ENCODE assay signal across 11 cellular contexts in the genomic region with DNA sequence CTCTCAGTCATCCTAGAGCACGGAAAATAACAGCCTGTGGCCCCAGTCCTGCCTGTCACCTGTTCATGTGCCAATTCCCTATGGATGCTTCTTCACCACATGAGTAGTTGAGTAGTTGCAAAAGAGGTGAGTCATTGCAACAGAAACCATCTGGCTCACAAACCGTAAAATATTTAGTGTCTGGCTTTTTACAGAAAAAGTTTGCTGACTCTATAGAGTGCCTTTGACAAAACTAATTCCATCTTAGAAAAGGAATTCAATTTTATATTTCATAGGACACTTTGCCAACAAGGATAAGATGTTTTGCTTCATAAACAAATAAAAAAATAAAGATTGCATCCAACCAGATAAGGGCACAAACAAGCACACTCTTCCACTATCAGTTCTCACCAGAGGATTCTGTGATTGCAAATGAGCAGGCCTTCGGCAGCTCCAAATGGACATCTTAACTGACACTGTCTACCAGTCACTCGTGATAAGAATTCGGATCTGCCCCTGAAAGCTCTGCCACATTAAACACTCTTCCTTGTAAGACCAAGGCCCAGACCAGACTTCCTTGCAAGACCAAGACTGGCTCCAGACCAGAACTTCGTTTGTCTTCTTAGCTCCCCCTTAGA.
A peak's percentile ranks its signal among the peaks of the same experiment; 100 is the strongest.
DNase-seq lines count a peak whose midpoint lies in the region; ATAC-seq and TF ChIP-seq lines count a peak whose summit lies in the region.
"Had no signal": no experiment of that assay in that cellular context is flagged by ENCODE, and none has a peak within 500 bp of the region (broad histone marks: within the 10 kb centered on the region; RNA-seq: fewer than 3 reads in every experiment).

No MANE protein-coding gene starts in this region.

- no peak for ATAC-seq in naive thymus-derived CD4-positive, alpha-beta T cell

- POLR2A ChIA-PET in naive thymus-derived CD4-positive, alpha-beta T cell (lab: Charles Lee) = no interaction called here

- H3K27ac ChIP-seq in naive thymus-derived CD4-positive, alpha-beta T cell (ENCODE audit: low read depth, low read length) = no peak overlapping the region
- H3K27ac ChIP-seq: C4-2B had no signal

- H3K4me1 ChIP-seq in naive thymus-derived CD4-positive, alpha-beta T cell (ENCODE audit: control insufficient read depth in 2 of 2, insufficient read depth in 2 of 2, low read length in 2 of 2) = no peaks in the 10 kb centered on the region

- H3K36me3 Mint-ChIP-seq in activated T-helper 2 cell treated with anti-CD3 and anti-CD28 coated beads, Interferon-gamma antibody, Interleukin-2, Interleukin-4, amounts not matched to agents 10 μg/mL and 5 μg/mL and 100 μg/mL, durations not matched to agents 14 hours and 24 hours and 36 hours (ENCODE audit: low read depth) = no peaks in the 10 kb centered on the region
- no peaks in the 10 kb centered on the region for H3K36me3 Mint-ChIP-seq in naive thymus-derived CD4-positive, alpha-beta T cell

- no peaks in the 10 kb centered on the region for H3K27me3 Mint-ChIP-seq in activated T-helper 2 cell treated with anti-CD3 and anti-CD28 coated beads, Interferon-gamma antibody, Interleukin-2, Interleukin-4, amounts not matched to agents 10 μg/mL and 5 μg/mL and 100 μg/mL, durations not matched to agents 14 hours and 24 hours and 36 hours (ENCODE audit: low read depth)
- H3K27me3 Mint-ChIP-seq in naive thymus-derived CD4-positive, alpha-beta T cell = no peaks in the 10 kb centered on the region

- TF ChIP-seq CTCF in fibroblast of the aortic adventitia (IDR thresholded peaks at IDR 0.05; ENCODE audit: insufficient read depth, low read length) = no peak

- H3K27ac Mint-ChIP-seq in activated T-helper 2 cell treated with anti-CD3 and anti-CD28 coated beads, Interferon-gamma antibody, Interleukin-2, Interleukin-4, amounts not matched to agents 10 μg/mL and 5 μg/mL and 100 μg/mL, durations not matched to agents 14 hours and 24 hours and 36 hours = no peak overlapping the region
- no peak overlapping the region for H3K27ac Mint-ChIP-seq in naive thymus-derived CD4-positive, alpha-beta T cell
- H3K27ac Mint-ChIP-seq: T-helper 1 cell treated with Interleukin-12 subunit alpha and Interleukin-12 subunit beta and Interleukin-4 antibody, amounts not matched to agents 30 μg/mL and 1 μg/mL, for 36 hours had no signal

- no peak overlapping the region for H3K4me3 ChIP-seq in fibroblast of the aortic adventitia (ENCODE audit: low read depth, low read length)
- H3K4me3 ChIP-seq in naive thymus-derived CD4-positive, alpha-beta T cell (ENCODE audit: low read length) = no peak overlapping the region

- H3K27me3 ChIP-seq in naive thymus-derived CD4-positive, alpha-beta T cell (ENCODE audit: control insufficient read depth in 2 of 2, insufficient read depth in 2 of 2, low read length in 2 of 2) = no peaks in the 10 kb centered on the region

- CTCF ChIA-PET in naive thymus-derived CD4-positive, alpha-beta T cell (lab: Charles Lee) = no interaction called here

- H3K36me3 ChIP-seq in naive thymus-derived CD4-positive, alpha-beta T cell (ENCODE audit: control insufficient read depth in 2 of 3, insufficient read depth in 3 of 3, low read length in 3 of 3) = no peaks in the 10 kb centered on the region

- H3K9me3 ChIP-seq in naive thymus-derived CD4-positive, alpha-beta T cell (ENCODE audit: control insufficient read depth in 2 of 3, low read length in 3 of 3) = no peaks in the 10 kb centered on the region

- H3K9me3 Mint-ChIP-seq in activated T-helper 2 cell treated with anti-CD3 and anti-CD28 coated beads, Interferon-gamma antibody, Interleukin-2, Interleukin-4, amounts not matched to agents 10 μg/mL and 5 μg/mL and 100 μg/mL, durations not matched to agents 14 hours and 24 hours and 36 hours = no peaks in the 10 kb centered on the region
- H3K9me3 Mint-ChIP-seq in naive thymus-derived CD4-positive, alpha-beta T cell = peaks cover 0 to 16% (median 0%) of the 10 kb centered on the region in 11 donors
- H3K9me3 Mint-ChIP-seq: T-helper 1 cell treated with Interleukin-12 subunit alpha and Interleukin-12 subunit beta and Interleukin-4 antibody, amounts not matched to agents 30 μg/mL and 1 μg/mL, for 36 hours had no signal

- no peak overlapping the region for H3K4me3 Mint-ChIP-seq in activated T-helper 2 cell treated with anti-CD3 and anti-CD28 coated beads, Interferon-gamma antibody, Interleukin-2, Interleukin-4, amounts not matched to agents 10 μg/mL and 5 μg/mL and 100 μg/mL, durations not matched to agents 14 hours and 24 hours and 36 hours (ENCODE audit: low read depth)
- H3K4me3 Mint-ChIP-seq in naive thymus-derived CD4-positive, alpha-beta T cell = no peak overlapping the region
- H3K4me3 Mint-ChIP-seq: T-helper 1 cell treated with Interleukin-12 subunit alpha and Interleukin-12 subunit beta and Interleukin-4 antibody, amounts not matched to agents 30 μg/mL and 1 μg/mL, for 36 hours had no signal

- DNase-seq in SIG-M5 treated with dmso at 0.1 percent for 504 hours (lab: John Stamatoyannopoulos, UW; ENCODE audit: unreplicated experiment) (peak; percentile 4), SIG-M5 (lab: John Stamatoyannopoulos, UW) (no peak), NOMO-1 treated with dmso at 0.1 percent for 144 hours (lab: John Stamatoyannopoulos, UW; ENCODE audit: unreplicated experiment) (peak; percentile 90), fibroblast of the aortic adventitia (ENCODE audit: low read depth) (peak; percentile 93), smooth muscle cell of the brain vasculature (ENCODE audit: low read depth, low spot score) (peak; percentile 20), head of caudate nucleus (no peak)
- DNase-seq in activated T-helper 2 cell treated with anti-CD3 and anti-CD28 coated beads, Interferon-gamma antibody, Interleukin-2, Interleukin-4, amounts not matched to agents 10 μg/mL and 5 μg/mL and 100 μg/mL, durations not matched to agents 14 hours and 24 hours and 36 hours (ENCODE audit: low spot score) = no peak
- no peak for DNase-seq in naive thymus-derived CD4-positive, alpha-beta T cell
- DNase-seq: stimulated activated CD4-positive, alpha-beta T cell treated with anti-CD3 and anti-CD28 coated beads, Interleukin-12 subunit alpha, Interleukin-12 subunit beta, amount 100 ng/mL, for 4 hours had no signal

- H3K4me1 Mint-ChIP-seq in activated T-helper 2 cell treated with anti-CD3 and anti-CD28 coated beads, Interferon-gamma antibody, Interleukin-2, Interleukin-4, amounts not matched to agents 10 μg/mL and 5 μg/mL and 100 μg/mL, durations not matched to agents 14 hours and 24 hours and 36 hours (ENCODE audit: low read depth) = no peaks in the 10 kb centered on the region
- H3K4me1 Mint-ChIP-seq in naive thymus-derived CD4-positive, alpha-beta T cell = no peaks in the 10 kb centered on the region

- intact Hi-C loops in activated T-helper 2 cell treated with anti-CD3 and anti-CD28 coated beads, Interferon-gamma antibody, Interleukin-2, Interleukin-4, amounts not matched to agents 10 μg/mL and 5 μg/mL and 100 μg/mL, durations not matched to agents 14 hours and 24 hours and 36 hours (cut with micrococcal nuclease) = no loop called here
- intact Hi-C loops in head of caudate nucleus (cut with DNase I) = no loop called here
- intact Hi-C loops in naive thymus-derived CD4-positive, alpha-beta T cell (cut with micrococcal nuclease) = no loop called here

Comparison
In these comparisons a context has a peak if more than half of its experiments do, and no peak if none do; other contexts are left out.
1. DNase-seq: peak in SIG-M5 treated with dmso at 0.1 percent for 504 hours (single experiment), NOMO-1 treated with dmso at 0.1 percent for 144 hours (single experiment), fibroblast of the aortic adventitia (single experiment) and smooth muscle cell of the brain vasculature (single experiment); none in SIG-M5 (single experiment), activated T-helper 2 cell treated with anti-CD3 and anti-CD28 coated beads, Interferon-gamma antibody, Interleukin-2, Interleukin-4, amounts not matched to agents 10 μg/mL and 5 μg/mL and 100 μg/mL, durations not matched to agents 14 hours and 24 hours and 36 hours (single experiment), head of caudate nucleus (0 of 42) and naive thymus-derived CD4-positive, alpha-beta T cell (0 of 9).